14 cellular contexts compared by ENCODE assay signal in the genomic region with DNA sequence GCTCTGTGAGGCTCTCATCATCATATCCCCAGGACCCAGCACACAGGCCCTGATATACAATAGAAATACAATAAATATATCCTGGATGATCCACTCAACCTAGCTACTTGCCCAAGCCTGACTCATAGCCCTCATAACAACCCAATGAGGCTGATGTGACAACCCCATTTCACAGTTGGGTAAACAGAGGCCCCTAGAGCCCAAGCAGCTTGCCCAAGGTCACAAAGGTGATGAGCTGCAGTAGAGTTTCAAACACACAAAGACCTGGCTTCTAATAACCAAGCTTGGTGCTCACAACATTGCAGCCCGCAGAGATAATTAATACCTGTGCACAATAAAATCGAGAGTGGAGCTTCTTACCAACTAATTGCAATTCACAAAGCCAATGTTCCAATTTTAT. TPM values are rescaled to one million over a fixed set of nuclear protein-coding genes. Genes with fewer than 3 reads are reported as not detected.
A peak's percentile ranks its signal among the peaks of the same experiment; 100 is the strongest.
DNase-seq lines count a peak whose midpoint lies in the region; ATAC-seq, FAIRE-seq and TF ChIP-seq lines count a peak whose summit lies in the region.
"Had no signal": no experiment of that assay in that cellular context is flagged by ENCODE, and none has a peak within 500 bp of the region (broad histone marks: within the 10 kb centered on the region; RNA-seq: fewer than 3 reads in every experiment).

No MANE protein-coding gene starts in this region.

- H2AFZ ChIP-seq in OCI-LY3 (ENCODE audit: low read depth, low read length) = no peak overlapping the region

- H3K36me3 Mint-ChIP-seq in activated naive CD4-positive, alpha-beta T cell treated with anti-CD3 and anti-CD28 coated beads, Interleukin-2, amount 50 U/mL, for 24 hours = peaks cover 6% of the 10 kb centered on the region
- H3K36me3 Mint-ChIP-seq in effector memory CD8-positive, alpha-beta T cell (ENCODE audit: insufficient read depth) = peaks cover 73% of the 10 kb centered on the region
- no peaks in the 10 kb centered on the region for H3K36me3 Mint-ChIP-seq in type B pancreatic cell

- H4K20me1 ChIP-seq in OCI-LY3 (ENCODE audit: insufficient read depth, low read length) = peaks cover 13% of the 10 kb centered on the region; the same call in 1 of the 2 replicates

- H3K4me3 Mint-ChIP-seq in activated naive CD4-positive, alpha-beta T cell treated with anti-CD3 and anti-CD28 coated beads, Interleukin-2, amount 50 U/mL, for 24 hours = peak overlapping the region; percentile 95
- peak overlapping the region; percentile 96 to 99 for H3K4me3 Mint-ChIP-seq in effector memory CD8-positive, alpha-beta T cell
- H3K4me3 Mint-ChIP-seq in type B pancreatic cell = peak overlapping the region; percentile 42

- TF ChIP-seq CTCF in OCI-LY3 (IDR thresholded peaks at IDR 0.05; ENCODE audit: low read depth, low read length) (no peak), type B pancreatic cell (conservative IDR thresholded peaks at IDR 0.05) (no peak)

- peak overlapping the region; percentile 99 for H3K4me2 ChIP-seq in OCI-LY3 (ENCODE audit: low read length)

- peaks cover 96% of the 10 kb centered on the region for H3K79me2 ChIP-seq in OCI-LY3 (ENCODE audit: low read length)

- H3K4me1 ChIP-seq in OCI-LY3 (ENCODE audit: low read length) = peaks cover 82% of the 10 kb centered on the region

- no peaks in the 10 kb centered on the region for H3K27me3 Mint-ChIP-seq in activated naive CD4-positive, alpha-beta T cell treated with anti-CD3 and anti-CD28 coated beads, Interleukin-2, amount 50 U/mL, for 24 hours
- no peaks in the 10 kb centered on the region for H3K27me3 Mint-ChIP-seq in effector memory CD8-positive, alpha-beta T cell
- H3K27me3 Mint-ChIP-seq in type B pancreatic cell = no peaks in the 10 kb centered on the region

- peaks cover 83% of the 10 kb centered on the region for H3K4me1 Mint-ChIP-seq in activated naive CD4-positive, alpha-beta T cell treated with anti-CD3 and anti-CD28 coated beads, Interleukin-2, amount 50 U/mL, for 24 hours
- peaks cover 71 to 79% of the 10 kb centered on the region in 2 donors for H3K4me1 Mint-ChIP-seq in effector memory CD8-positive, alpha-beta T cell (ENCODE audit: low read depth in 2 of 2)
- peaks cover 50% of the 10 kb centered on the region for H3K4me1 Mint-ChIP-seq in type B pancreatic cell (ENCODE audit: unreplicated experiment)

- H3K27ac ChIP-seq in OCI-LY3 (ENCODE audit: low read length) = peak overlapping the region; percentile 99
- H3K27ac ChIP-seq: psoas muscle had no signal

- ATAC-seq in effector memory CD8-positive, alpha-beta T cell (replicated peaks) = no peak
- ATAC-seq in HG02884 (IDR thresholded peaks at IDR 0.05; ENCODE audit: unreplicated experiment) = no peak
- ATAC-seq in HG02588 (IDR thresholded peaks at IDR 0.05; ENCODE audit: unreplicated experiment) = no peak
- ATAC-seq: Panc1, psoas muscle had no signal

- H3K9ac ChIP-seq in OCI-LY3 (ENCODE audit: low read length) = 0 out of 2 replicates have a peak overlapping the region, but pooled peaks have one; percentile 98

- FAIRE-seq in GM19239 (lab: Jason Lieb, UNC) = no peak

- DNase-seq in activated naive CD4-positive, alpha-beta T cell (lab: John Stamatoyannopoulos, UW) = no peak
- no peak for DNase-seq in effector memory CD8-positive, alpha-beta T cell
- no peak for DNase-seq in type B pancreatic cell (ENCODE audit: extremely low spot score, unreplicated experiment)
- DNase-seq in GM19239 (ENCODE audit: insufficient read length, low spot score) = no peak
- DNase-seq: cerebellar nuclear complex, Kasumi-1, mammary epithelial cell, NCI-H2107, psoas muscle had no signal

- no peak overlapping the region for H3K4me3 ChIP-seq in OCI-LY3 (ENCODE audit: low read length)
- H3K4me3 ChIP-seq: psoas muscle had no signal

- peaks cover 46% of the 10 kb centered on the region for H3K36me3 ChIP-seq in OCI-LY3 (replicated peaks; ENCODE audit: low read depth, low read length)

- no peaks in the 10 kb centered on the region for H3K9me3 Mint-ChIP-seq in activated naive CD4-positive, alpha-beta T cell treated with anti-CD3 and anti-CD28 coated beads, Interleukin-2, amount 50 U/mL, for 24 hours
- no peaks in the 10 kb centered on the region for H3K9me3 Mint-ChIP-seq in effector memory CD8-positive, alpha-beta T cell
- H3K9me3 Mint-ChIP-seq in type B pancreatic cell = no peaks in the 10 kb centered on the region

- H3K9me3 ChIP-seq in OCI-LY3 (ENCODE audit: insufficient read depth, low read length) = no peaks in the 10 kb centered on the region
- H3K9me3 ChIP-seq: psoas muscle had no signal

- H3K27me3 ChIP-seq in OCI-LY3 (ENCODE audit: low read depth, low read length) = no peaks in the 10 kb centered on the region

- peak overlapping the region; percentile 99 for H3K27ac Mint-ChIP-seq in activated naive CD4-positive, alpha-beta T cell treated with anti-CD3 and anti-CD28 coated beads, Interleukin-2, amount 50 U/mL, for 24 hours
- peak overlapping the region; percentile 76 to 98 for H3K27ac Mint-ChIP-seq in effector memory CD8-positive, alpha-beta T cell
- H3K27ac Mint-ChIP-seq in type B pancreatic cell = peak overlapping the region; percentile 71

RNA-seq across cellular contexts. Expression of a gene that starts 3.2 kb away (rescaled TPM):
- 11.5 and 14.0 TPM in 2 replicates for total RNA-seq in type B pancreatic cell (ENCODE audit: low replicate concordance)

Comparison
In these comparisons a context has a peak if more than half of its experiments do, and no peak if none do; other contexts are left out.
1. H3K4me3 Mint-ChIP-seq: peak in every context shown above with its lines; median percentile 98 in effector memory CD8-positive, alpha-beta T cell; 95 in activated naive CD4-positive, alpha-beta T cell treated with anti-CD3 and anti-CD28 coated beads, Interleukin-2, amount 50 U/mL, for 24 hours; 42 in type B pancreatic cell.